16 cellular contexts compared by ENCODE assay signal in the genomic region with DNA sequence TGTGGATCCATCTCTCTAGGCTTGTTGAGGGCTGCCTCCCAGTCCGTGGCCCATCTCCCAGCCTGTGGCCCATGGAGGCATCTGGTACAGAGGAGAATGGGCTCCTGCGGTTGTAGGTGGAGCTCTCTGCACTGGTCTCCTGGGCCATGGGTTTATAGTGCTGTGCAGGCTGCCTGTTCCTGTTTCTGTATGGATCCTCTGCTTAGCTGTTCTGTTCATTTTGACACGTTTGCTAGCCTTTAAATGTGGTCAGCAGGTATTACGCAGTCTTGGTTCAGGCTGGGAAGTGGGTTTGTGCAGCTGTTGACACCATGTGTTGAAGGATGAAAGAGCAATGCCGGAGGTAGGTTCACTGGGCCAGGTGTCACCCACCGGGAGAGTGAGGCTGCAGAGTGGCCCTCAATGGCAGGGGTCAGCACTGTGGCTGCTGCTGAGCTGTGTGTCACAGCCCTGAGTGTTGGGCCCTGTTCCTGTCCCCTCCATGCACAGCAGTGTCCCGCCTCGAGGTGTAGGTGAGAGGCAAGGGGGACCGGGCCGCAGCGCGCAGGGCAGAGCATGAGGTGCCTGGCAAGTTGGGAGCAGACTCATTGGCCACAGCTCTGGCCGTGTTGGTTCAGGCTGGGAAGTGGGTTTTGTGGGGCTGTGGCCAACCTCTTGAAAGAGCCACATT. TPM values are rescaled to one million over a fixed set of nuclear protein-coding genes. Genes with fewer than 3 reads are reported as not detected.
DNase-seq lines count a peak whose midpoint lies in the region; ATAC-seq and TF ChIP-seq lines count a peak whose summit lies in the region.
"Had no signal": no experiment of that assay in that cellular context is flagged by ENCODE, and none has a peak within 500 bp of the region (broad histone marks: within the 10 kb centered on the region; RNA-seq: fewer than 3 reads in every experiment).

No MANE protein-coding gene starts in this region.

- H3K4me3 ChIP-seq in lower leg skin (ENCODE audit: low read depth, poor library complexity, severe bottlenecking): no peak overlapping the region
- H3K4me3 ChIP-seq: ovary, upper lobe of left lung had no signal

- no peak for TF ChIP-seq CTCF in lower leg skin (IDR thresholded peaks at IDR 0.05)

- peaks cover 46% of the 10 kb centered on the region for H3K4me1 Mint-ChIP-seq in activated CD8-positive, alpha-beta memory T cell treated with anti-CD3 and anti-CD28 coated beads, Interleukin-2, amount 10 ng/mL, durations not matched to agents 7 days and 5 days

- intact Hi-C loops in lower leg skin (cut with DNase I; ENCODE audit: low total_unique reads): no loop called here

- H3K9me3 Mint-ChIP-seq in activated CD8-positive, alpha-beta memory T cell treated with anti-CD3 and anti-CD28 coated beads, Interleukin-2, amount 10 ng/mL, durations not matched to agents 7 days and 5 days (ENCODE audit: low read depth): no peaks in the 10 kb centered on the region

- H3K27ac Mint-ChIP-seq in activated CD8-positive, alpha-beta memory T cell treated with anti-CD3 and anti-CD28 coated beads, Interleukin-2, amount 10 ng/mL, durations not matched to agents 7 days and 5 days: peak overlapping the region; percentile 79

- peak; percentile 85 for ATAC-seq in activated CD8-positive, alpha-beta memory T cell treated with anti-CD3 and anti-CD28 coated beads, Interleukin-2, amount 10 ng/mL, durations not matched to agents 7 days and 5 days
- peak; percentile 51 for ATAC-seq in stimulated activated naive CD8-positive, alpha-beta T cell treated with anti-CD3 and anti-CD28 coated beads, Interleukin-15, Interleukin-2, amounts not matched to agents 100 U/mL and 50 U/mL, for 24 hours
- no peak for ATAC-seq in GM21367 (IDR thresholded peaks at IDR 0.05; ENCODE audit: unreplicated experiment)

- WGBS in lower leg skin, 2 donors: 90 to 95% methylated on average over 13 of the region's 13 CpGs

- CTCF ChIA-PET in activated CD8-positive, alpha-beta memory T cell treated with anti-CD3 and anti-CD28 coated beads, Interleukin-2, amount 10 ng/mL, durations not matched to agents 7 days and 5 days (lab: Charles Lee): interaction anchor here (1.0 to 5.0 kb wide), 5 partner anchors 10 to 231 kb away, joined by 4 to 59 read pairs (median 5); no protein-coding TSS in a partner anchor

- H3K36me3 Mint-ChIP-seq in activated CD8-positive, alpha-beta memory T cell treated with anti-CD3 and anti-CD28 coated beads, Interleukin-2, amount 10 ng/mL, durations not matched to agents 7 days and 5 days: peaks cover 31% of the 10 kb centered on the region

- peak; percentile 82 for DNase-seq in activated CD8-positive, alpha-beta memory T cell treated with anti-CD3 and anti-CD28 coated beads, Interleukin-2, amount 10 ng/mL, durations not matched to agents 7 days and 5 days
- no peak for DNase-seq in activated CD8-positive, alpha-beta memory T cell treated with anti-CD3 and anti-CD28 coated beads for 24 hours
- DNase-seq in NCI-H345 (lab: John Stamatoyannopoulos, UW): peak; percentile 87
- peak; percentile 61 for DNase-seq in central memory CD4-positive, alpha-beta T cell
- DNase-seq in stimulated activated naive CD8-positive, alpha-beta T cell treated with anti-CD3 and anti-CD28 coated beads, Interleukin-15, Interleukin-2, amounts not matched to agents 100 U/mL and 50 U/mL, for 24 hours: no peak
- no peak for DNase-seq in stimulated activated CD4-positive, alpha-beta T cell treated with anti-CD3 and anti-CD28 coated beads, Interleukin-1b, Interleukin-23, amount 100 ng/mL, for 48 hours
- no peak for DNase-seq in lower leg skin (ENCODE audit: low spot score in 2 of 2)
- DNase-seq: DMS79, NCI-H524 treated with DMSO at 0.1 percent for 48 hours had no signal

- peak overlapping the region; percentile 27 for H3K4me3 Mint-ChIP-seq in activated CD8-positive, alpha-beta memory T cell treated with anti-CD3 and anti-CD28 coated beads, Interleukin-2, amount 10 ng/mL, durations not matched to agents 7 days and 5 days

- TF ChIP-seq POLR2A in lower leg skin (IDR thresholded peaks at IDR 0.05): no peak

- no peaks in the 10 kb centered on the region for H3K27me3 Mint-ChIP-seq in activated CD8-positive, alpha-beta memory T cell treated with anti-CD3 and anti-CD28 coated beads, Interleukin-2, amount 10 ng/mL, durations not matched to agents 7 days and 5 days

RNA-seq across cellular contexts. Expression of a gene that starts 39.0 kb away (rescaled TPM):
- 10 to 100 TPM; 33.9 to 35.3 TPM for total RNA-seq in activated CD8-positive, alpha-beta memory T cell treated with anti-CD3 and anti-CD28 coated beads, Interleukin-2, amount 10 ng/mL, durations not matched to agents 7 days and 5 days
- total RNA-seq in lower leg skin: 10 to 100 TPM; 25.2 to 41.9 (median 34.7) TPM

RNA-seq across cellular contexts. Expression of a gene that starts 39.1 kb away (rescaled TPM):
- total RNA-seq in activated CD8-positive, alpha-beta memory T cell treated with anti-CD3 and anti-CD28 coated beads, Interleukin-2, amount 10 ng/mL, durations not matched to agents 7 days and 5 days: 10 to 100 TPM; 17.7 to 24.1 TPM
- total RNA-seq in lower leg skin: 10 to 100 TPM; 11.8 to 22.9 (median 14.6) TPM

RNA-seq across cellular contexts. Expression of a gene that starts 41.3 kb away (rescaled TPM):
- total RNA-seq in activated CD8-positive, alpha-beta memory T cell treated with anti-CD3 and anti-CD28 coated beads, Interleukin-2, amount 10 ng/mL, durations not matched to agents 7 days and 5 days: not detected
- not detected for total RNA-seq in lower leg skin
- total RNA-seq: activated CD8-positive, alpha-beta memory T cell treated with anti-CD3 and anti-CD28 coated beads for 36 hours; aorta; lung microvascular endothelial cell; M059J; ovary; upper lobe of left lung had no signal

Comparison
In these comparisons a context has a peak if more than half of its experiments do, and no peak if none do; other contexts are left out.
1. DNase-seq: peak in activated CD8-positive, alpha-beta memory T cell treated with anti-CD3 and anti-CD28 coated beads, Interleukin-2, amount 10 ng/mL, durations not matched to agents 7 days and 5 days (single experiment), NCI-H345 (single experiment) and central memory CD4-positive, alpha-beta T cell (single experiment); none in activated CD8-positive, alpha-beta memory T cell treated with anti-CD3 and anti-CD28 coated beads for 24 hours (single experiment), stimulated activated naive CD8-positive, alpha-beta T cell treated with anti-CD3 and anti-CD28 coated beads, Interleukin-15, Interleukin-2, amounts not matched to agents 100 U/mL and 50 U/mL, for 24 hours (single experiment), stimulated activated CD4-positive, alpha-beta T cell treated with anti-CD3 and anti-CD28 coated beads, Interleukin-1b, Interleukin-23, amount 100 ng/mL, for 48 hours (single experiment) and lower leg skin (0 of 2).